In genomic region chr1:2941907-2942306, GRCh38 we compare ENCODE assay signal across 21 cellular contexts.
"Had no signal": no experiment of that assay in that cellular context is flagged by ENCODE, and none has a peak within 500 bp of the region (broad histone marks: within the 10 kb centered on the region; RNA-seq: fewer than 3 reads in every experiment).

No MANE protein-coding gene starts in this region.

- H3K27ac ChIP-seq: coronary artery, esophagus muscularis mucosa, foreskin keratinocyte, gastroesophageal sphincter, heart left ventricle, hepatocyte, neural progenitor cell, psoas muscle, testis, tibial artery had no signal

- ATAC-seq: foreskin keratinocyte; gastroesophageal sphincter; heart left ventricle; left colon; psoas muscle; sciatic nerve; stimulated activated memory B cell treated with anti-CD40 and anti-IgM and Interleukin-4, amounts not matched to agents 10 μg/mL and 1 μg/mL and 100 μg/mL, for 72 hours; stimulated activated naive CD8-positive, alpha-beta T cell treated with anti-CD3 and anti-CD28 coated beads, Interleukin-15, Interleukin-2, amounts not matched to agents 100 U/mL and 50 U/mL, for 24 hours had no signal

- H3K9me3 ChIP-seq: psoas muscle, testis had no signal

- H3K36me3 Mint-ChIP-seq: neural progenitor cell; stimulated activated memory B cell treated with anti-CD40 and anti-IgM and Interleukin-4, amounts not matched to agents 10 μg/mL and 1 μg/mL and 100 μg/mL, for 72 hours; type B pancreatic cell had no signal

- H3K4me3 Mint-ChIP-seq: nephron; neural progenitor cell; stimulated activated memory B cell treated with anti-CD40 and anti-IgM and Interleukin-4, amounts not matched to agents 10 μg/mL and 1 μg/mL and 100 μg/mL, for 72 hours; type B pancreatic cell had no signal

- H3K27me3 Mint-ChIP-seq: type B pancreatic cell had no signal

- H3K27ac Mint-ChIP-seq: nephron; neural progenitor cell; stimulated activated memory B cell treated with anti-CD40 and anti-IgM and Interleukin-4, amounts not matched to agents 10 μg/mL and 1 μg/mL and 100 μg/mL, for 72 hours; type B pancreatic cell had no signal

- H3K4me1 Mint-ChIP-seq: nephron, neural progenitor cell had no signal

- H3K27me3 ChIP-seq: foreskin keratinocyte, hepatocyte, neural progenitor cell, testis had no signal

- DNase-seq: central memory CD4-positive, alpha-beta T cell; dermis blood vessel endothelial cell; effector memory CD4-positive, alpha-beta T cell; foreskin keratinocyte; left colon; stimulated activated CD4-positive, alpha-beta T cell treated with anti-CD3 and anti-CD28 coated beads, Interleukin-4, amount 100 ng/mL, for 4 hours; stimulated activated naive CD8-positive, alpha-beta T cell treated with anti-CD3 and anti-CD28 coated beads, Interleukin-15, Interleukin-2, amounts not matched to agents 100 U/mL and 50 U/mL, for 24 hours; substantia nigra; testis had no signal

- H3K4me1 ChIP-seq: esophagus muscularis mucosa, foreskin keratinocyte, gastroesophageal sphincter, heart left ventricle, neural progenitor cell, psoas muscle, testis, tibial artery had no signal

- H3K36me3 ChIP-seq: esophagus muscularis mucosa, gastroesophageal sphincter, heart left ventricle, neural progenitor cell had no signal

- H3K4me3 ChIP-seq: coronary artery, esophagus muscularis mucosa, gastroesophageal sphincter, heart left ventricle, hepatocyte, neural progenitor cell, psoas muscle, testis, tibial artery had no signal
